Comparison of ENCODE assay signal across 8 cellular contexts in the genomic region with DNA sequence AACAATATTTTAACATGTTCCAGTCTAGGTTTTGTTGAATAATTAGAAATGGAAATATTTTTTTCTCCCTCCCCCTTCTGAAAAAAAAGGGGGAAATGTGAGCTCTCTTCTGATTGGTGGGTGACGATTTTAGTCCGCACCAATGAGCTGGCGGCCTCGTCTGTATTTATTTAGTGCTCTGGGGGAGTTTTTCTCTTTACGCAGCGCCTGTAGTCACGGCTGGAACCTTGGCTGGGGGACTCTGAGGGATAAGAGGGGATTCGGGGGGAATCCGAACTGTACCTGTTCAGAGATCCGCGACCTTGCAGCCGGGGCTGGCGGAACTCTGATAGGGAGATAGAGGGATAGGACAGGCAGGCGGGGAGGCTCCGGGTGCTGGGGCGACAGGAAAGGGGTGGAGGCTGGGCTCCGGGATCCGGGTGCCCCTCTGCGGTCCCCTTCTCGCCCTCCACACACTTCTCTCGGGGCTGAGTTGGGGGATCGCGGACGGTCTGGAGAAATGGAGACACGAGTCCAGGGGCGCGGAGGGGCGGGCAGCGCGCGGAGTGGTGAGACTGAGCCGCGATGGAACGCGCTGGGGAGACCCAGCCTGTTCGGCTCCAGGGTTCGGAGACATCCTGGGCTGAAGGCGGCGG.
DNase-seq lines count a peak whose midpoint lies in the region; ATAC-seq and TF ChIP-seq lines count a peak whose summit lies in the region.

No MANE protein-coding gene starts in this region.

- POLR2A ChIA-PET in MCF 10A (lab: Yijun Ruan, JAX): interaction anchor here (0.7 kb wide), 1 partner anchor 9 kb away, joined by 3 read pairs; no protein-coding TSS in a partner anchor

- no peaks in the 10 kb centered on the region for H3K36me3 Mint-ChIP-seq in MCF 10A (ENCODE audit: insufficient read depth, unreplicated experiment)
- no peaks in the 10 kb centered on the region for H3K36me3 Mint-ChIP-seq in activated T-helper 1 cell treated with anti-CD3 and anti-CD28 coated beads, Interleukin-12 subunit alpha, Interleukin-12 subunit beta, Interleukin-2, Interleukin-4 antibody, amounts not matched to agents 30 ng/mL and 10 ng/mL and 1 ng/mL, durations not matched to agents 14 hours and 24 hours and 36 hours (ENCODE audit: low read depth)

- H3K9me3 ChIP-seq in breast epithelium: no peaks in the 10 kb centered on the region
- peaks cover 2% of the 10 kb centered on the region for H3K9me3 ChIP-seq in iPS-18c (ENCODE audit: control insufficient read depth, insufficient read depth, low read length)
- no peaks in the 10 kb centered on the region for H3K9me3 ChIP-seq in upper lobe of right lung
- H3K9me3 ChIP-seq in sigmoid colon: no peaks in the 10 kb centered on the region

- no peaks in the 10 kb centered on the region for H3K9me3 Mint-ChIP-seq in MCF 10A (ENCODE audit: unreplicated experiment)
- H3K9me3 Mint-ChIP-seq in activated T-helper 1 cell treated with anti-CD3 and anti-CD28 coated beads, Interleukin-12 subunit alpha, Interleukin-12 subunit beta, Interleukin-2, Interleukin-4 antibody, amounts not matched to agents 30 ng/mL and 10 ng/mL and 1 ng/mL, durations not matched to agents 14 hours and 24 hours and 36 hours: no peaks in the 10 kb centered on the region

- CTCF ChIA-PET in MCF 10A (lab: Yijun Ruan, JAX): interaction anchor here (0.6 kb wide), 2 partner anchors 77 to 109 kb away, joined by 3 read pairs; no protein-coding TSS in a partner anchor

- H3K4me3 ChIP-seq in breast epithelium: peak overlapping the region in 2 of 3 donors; percentile 26 to 59
- peak overlapping the region; percentile 73 for H3K4me3 ChIP-seq in iPS-18c (ENCODE audit: insufficient read depth, low read depth, low read length)
- peak overlapping the region; percentile 8 for H3K4me3 ChIP-seq in upper lobe of right lung
- H3K4me3 ChIP-seq in sigmoid colon: peak overlapping the region in 2 of 4 donors; percentile 20 to 34

- no peak for TF ChIP-seq EP300 in sigmoid colon (IDR thresholded peaks at IDR 0.05)

- DNase-seq in breast epithelium (ENCODE audit: low spot score in 2 of 2) (no peak), MCF 10A (ENCODE audit: unreplicated experiment) (no peak), upper lobe of right lung (no peak), sigmoid colon (no peak), HK-2 (ENCODE audit: unreplicated experiment) (no peak)
- DNase-seq in activated T-helper 1 cell treated with anti-CD3 and anti-CD28 coated beads, Interleukin-12 subunit alpha, Interleukin-12 subunit beta, Interleukin-2, Interleukin-4 antibody, amounts not matched to agents 30 ng/mL and 10 ng/mL and 1 ng/mL, durations not matched to agents 14 hours and 24 hours and 36 hours (ENCODE audit: low spot score): no peak

- H3K36me3 ChIP-seq in breast epithelium (no peaks in the 10 kb centered on the region), upper lobe of right lung (no peaks in the 10 kb centered on the region), sigmoid colon (no peaks in the 10 kb centered on the region)

- ATAC-seq in upper lobe of right lung (no peak), GM19395 (IDR thresholded peaks at IDR 0.05; ENCODE audit: unreplicated experiment) (no peak)

- intact Hi-C loops in breast epithelium (cut with DNase I; ENCODE audit: low total_unique reads): loop anchor here (5.0 kb wide), 1 partner anchor 1521 kb away; no protein-coding TSS in a partner anchor
- intact Hi-C loops in MCF 10A (cut with micrococcal nuclease): no loop called here
- intact Hi-C loops in activated T-helper 1 cell treated with anti-CD3 and anti-CD28 coated beads, Interleukin-12 subunit alpha, Interleukin-12 subunit beta, Interleukin-2, Interleukin-4 antibody, amounts not matched to agents 30 ng/mL and 10 ng/mL and 1 ng/mL, durations not matched to agents 14 hours and 24 hours and 36 hours (cut with micrococcal nuclease): no loop called here
- intact Hi-C loops in upper lobe of right lung (cut with DNase I): no loop called here
- intact Hi-C loops in sigmoid colon (cut with DNase I): no loop called here

- no TSS peak for BruUV-seq in MCF 10A (replicated peaks; lab: Mats Ljungman, UMichigan)

- H3K27me3 Mint-ChIP-seq in MCF 10A (ENCODE audit: insufficient read depth, unreplicated experiment): peaks cover 76% of the 10 kb centered on the region
- H3K27me3 Mint-ChIP-seq in activated T-helper 1 cell treated with anti-CD3 and anti-CD28 coated beads, Interleukin-12 subunit alpha, Interleukin-12 subunit beta, Interleukin-2, Interleukin-4 antibody, amounts not matched to agents 30 ng/mL and 10 ng/mL and 1 ng/mL, durations not matched to agents 14 hours and 24 hours and 36 hours (ENCODE audit: insufficient read depth): peaks cover 70% of the 10 kb centered on the region

- TF ChIP-seq POLR2A in breast epithelium (IDR thresholded peaks at IDR 0.05) (no peak), sigmoid colon (IDR thresholded peaks at IDR 0.05) (no peak)

- H3K4me1 Mint-ChIP-seq in MCF 10A (ENCODE audit: insufficient read depth, unreplicated experiment): peaks cover 11% of the 10 kb centered on the region
- H3K4me1 Mint-ChIP-seq in activated T-helper 1 cell treated with anti-CD3 and anti-CD28 coated beads, Interleukin-12 subunit alpha, Interleukin-12 subunit beta, Interleukin-2, Interleukin-4 antibody, amounts not matched to agents 30 ng/mL and 10 ng/mL and 1 ng/mL, durations not matched to agents 14 hours and 24 hours and 36 hours (ENCODE audit: low read depth): peaks cover 7% of the 10 kb centered on the region

- TF ChIP-seq CTCF in breast epithelium (IDR thresholded peaks at IDR 0.05) (no peak), MCF 10A (IDR thresholded peaks at IDR 0.05; ENCODE audit: unreplicated experiment) (no peak), upper lobe of right lung (IDR thresholded peaks at IDR 0.05) (no peak), sigmoid colon (IDR thresholded peaks at IDR 0.05) (no peak)

- H3K4me3 Mint-ChIP-seq in MCF 10A (ENCODE audit: unreplicated experiment): no peak overlapping the region
- peak overlapping the region; percentile 48 for H3K4me3 Mint-ChIP-seq in activated T-helper 1 cell treated with anti-CD3 and anti-CD28 coated beads, Interleukin-12 subunit alpha, Interleukin-12 subunit beta, Interleukin-2, Interleukin-4 antibody, amounts not matched to agents 30 ng/mL and 10 ng/mL and 1 ng/mL, durations not matched to agents 14 hours and 24 hours and 36 hours

- H3K27me3 ChIP-seq in breast epithelium (peaks cover 3 to 90% of the 10 kb centered on the region in 2 donors), upper lobe of right lung (peaks cover 91% of the 10 kb centered on the region), sigmoid colon (peaks cover 41 to 100% (median 88%) of the 10 kb centered on the region in 3 donors)

- H3K27ac ChIP-seq in breast epithelium (no peak overlapping the region), upper lobe of right lung (no peak overlapping the region), sigmoid colon (no peak overlapping the region)

- H3K4me1 ChIP-seq in breast epithelium (peaks cover 0 to 16% of the 10 kb centered on the region in 2 donors), upper lobe of right lung (peaks cover 22% of the 10 kb centered on the region), sigmoid colon (peaks cover 0 to 56% (median 40%) of the 10 kb centered on the region in 4 donors)

- 2 to 5% methylated on average over 39 of the region's 39 CpGs for WGBS in sigmoid colon, 2 donors

- H3K27ac Mint-ChIP-seq in MCF 10A (ENCODE audit: low read depth, unreplicated experiment): no peak overlapping the region
- H3K27ac Mint-ChIP-seq in activated T-helper 1 cell treated with anti-CD3 and anti-CD28 coated beads, Interleukin-12 subunit alpha, Interleukin-12 subunit beta, Interleukin-2, Interleukin-4 antibody, amounts not matched to agents 30 ng/mL and 10 ng/mL and 1 ng/mL, durations not matched to agents 14 hours and 24 hours and 36 hours: peak overlapping the region; percentile 56
